15 cellular contexts compared by ENCODE assay signal in the genomic region with DNA sequence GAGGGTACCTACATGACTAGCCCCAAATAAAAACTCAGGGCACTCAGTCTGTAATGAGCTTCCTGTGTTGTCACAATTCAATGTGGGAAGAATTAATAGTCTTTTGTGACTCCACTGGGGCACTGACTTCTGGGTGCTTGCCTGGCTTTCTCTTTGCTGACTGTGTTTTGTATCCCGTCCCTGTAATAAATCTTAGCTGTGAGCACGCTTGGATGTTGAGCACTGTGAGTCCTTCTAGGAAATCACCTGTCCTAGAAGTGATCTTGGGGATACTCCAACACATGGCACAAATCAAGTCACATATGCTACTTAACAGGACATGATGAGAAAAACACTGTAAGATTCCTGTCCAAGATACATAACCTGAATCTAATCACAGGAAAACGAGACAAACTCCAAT.
A peak's percentile ranks its signal among the peaks of the same experiment; 100 is the strongest.
DNase-seq lines count a peak whose midpoint lies in the region; ATAC-seq and TF ChIP-seq lines count a peak whose summit lies in the region.
"Had no signal": no experiment of that assay in that cellular context is flagged by ENCODE, and none has a peak within 500 bp of the region (broad histone marks: within the 10 kb centered on the region; RNA-seq: fewer than 3 reads in every experiment).

No MANE protein-coding gene starts in this region.

- intact Hi-C loops in sigmoid colon (cut with DNase I) (no loop called here), lower lobe of right lung (cut with DNase I) (no loop called here)

- no peak for TF ChIP-seq POLR2A in sigmoid colon (IDR thresholded peaks at IDR 0.05)

- DNase-seq in COR-L47 (lab: John Stamatoyannopoulos, UW) (peak; percentile 2), medulla oblongata (ENCODE audit: extremely low spot score) (peak; percentile 23), sigmoid colon (no peak), GM10266 (ENCODE audit: extremely low spot score) (no peak), right atrium auricular region (ENCODE audit: low spot score) (no peak), lower lobe of right lung (no peak)
- DNase-seq: ACHN; Calu3; CD4-positive, CD25-positive, alpha-beta regulatory T cell; DMS 273 treated with DMSO at 0.1 percent for 48 hours; GOT3; H9 had no signal

- TF ChIP-seq EP300 in sigmoid colon (IDR thresholded peaks at IDR 0.05), result no peak

- no peaks in the 10 kb centered on the region for H3K27me3 ChIP-seq in sigmoid colon
- H3K27me3 ChIP-seq in right atrium auricular region, result no peaks in the 10 kb centered on the region
- no peaks in the 10 kb centered on the region for H3K27me3 ChIP-seq in lower lobe of right lung (ENCODE audit: low read depth)
- H3K27me3 ChIP-seq: BLaER1 treated with 17β-estradiol and CSF1 and Interleukin-3, amounts not matched to agents 10 nM and 100 nM had no signal

- peaks cover 25% of the 10 kb centered on the region for H3K4me1 Mint-ChIP-seq in activated T-helper 17 cell treated with anti-CD3 and anti-CD28 coated beads, Interleukin-2, amount 50 U/mL, for 72 hours
- H3K4me1 Mint-ChIP-seq: H9 had no signal

- H3K27me3 Mint-ChIP-seq in activated T-helper 17 cell treated with anti-CD3 and anti-CD28 coated beads, Interleukin-2, amount 50 U/mL, for 72 hours, result no peaks in the 10 kb centered on the region
- H3K27me3 Mint-ChIP-seq: CD4-positive, CD25-positive, alpha-beta regulatory T cell had no signal

- WGBS in sigmoid colon, 2 donors, result 84 to 91% methylated on average over 3 of the region's 3 CpGs

- no peaks in the 10 kb centered on the region for H3K9me3 Mint-ChIP-seq in activated T-helper 17 cell treated with anti-CD3 and anti-CD28 coated beads, Interleukin-2, amount 50 U/mL, for 72 hours
- H3K9me3 Mint-ChIP-seq: H9 had no signal

- no peak overlapping the region for H3K4me3 Mint-ChIP-seq in activated T-helper 17 cell treated with anti-CD3 and anti-CD28 coated beads, Interleukin-2, amount 50 U/mL, for 72 hours
- H3K4me3 Mint-ChIP-seq: CD4-positive, CD25-positive, alpha-beta regulatory T cell; H9 had no signal

- H3K4me3 ChIP-seq in sigmoid colon, result no peak overlapping the region
- no peak overlapping the region for H3K4me3 ChIP-seq in right atrium auricular region
- no peak overlapping the region for H3K4me3 ChIP-seq in lower lobe of right lung
- H3K4me3 ChIP-seq: BLaER1 treated with 17β-estradiol and CSF1 and Interleukin-3, amounts not matched to agents 10 nM and 100 nM had no signal

- peaks cover 0 to 27% (median 3%) of the 10 kb centered on the region in 4 donors for H3K36me3 ChIP-seq in sigmoid colon
- peaks cover 6% of the 10 kb centered on the region for H3K36me3 ChIP-seq in right atrium auricular region
- peaks cover 20% of the 10 kb centered on the region for H3K36me3 ChIP-seq in lower lobe of right lung

- H3K9me3 ChIP-seq in sigmoid colon (no peaks in the 10 kb centered on the region), right atrium auricular region (no peaks in the 10 kb centered on the region), lower lobe of right lung (no peaks in the 10 kb centered on the region)

- peak overlapping the region in 3 of 4 donors; percentile 9 to 50 (median 46) for H3K27ac ChIP-seq in sigmoid colon
- no peak overlapping the region for H3K27ac ChIP-seq in right atrium auricular region
- H3K27ac ChIP-seq in lower lobe of right lung, result no peak overlapping the region
- H3K27ac ChIP-seq: BLaER1 treated with 17β-estradiol and CSF1 and Interleukin-3, amounts not matched to agents 10 nM and 100 nM had no signal

- H3K4me1 ChIP-seq in sigmoid colon, result peaks cover 0 to 27% (median 6%) of the 10 kb centered on the region in 4 donors
- H3K4me1 ChIP-seq in right atrium auricular region, result no peaks in the 10 kb centered on the region
- H3K4me1 ChIP-seq in lower lobe of right lung, result no peaks in the 10 kb centered on the region
- H3K4me1 ChIP-seq: BLaER1 treated with 17β-estradiol and CSF1 and Interleukin-3, amounts not matched to agents 10 nM and 100 nM had no signal

- ATAC-seq in activated T-helper 17 cell treated with anti-CD3 and anti-CD28 coated beads, Interleukin-2, amount 50 U/mL, for 72 hours (replicated peaks), result no peak
- no peak for ATAC-seq in lower lobe of right lung
- ATAC-seq: HepG2 had no signal

- H3K27ac Mint-ChIP-seq in activated T-helper 17 cell treated with anti-CD3 and anti-CD28 coated beads, Interleukin-2, amount 50 U/mL, for 72 hours, result peak overlapping the region; percentile 69
- H3K27ac Mint-ChIP-seq: CD4-positive, CD25-positive, alpha-beta regulatory T cell had no signal

- TF ChIP-seq CTCF in sigmoid colon (IDR thresholded peaks at IDR 0.05), result no peak
- no peak for TF ChIP-seq CTCF in GM10266 (IDR thresholded peaks at IDR 0.05; ENCODE audit: control insufficient read depth, insufficient read depth, low read depth, missing control alignments)
- TF ChIP-seq CTCF in right atrium auricular region (IDR thresholded peaks at IDR 0.05), result no peak
- TF ChIP-seq CTCF in lower lobe of right lung (IDR thresholded peaks at IDR 0.05), result no peak

- peaks cover 89% of the 10 kb centered on the region for H3K36me3 Mint-ChIP-seq in activated T-helper 17 cell treated with anti-CD3 and anti-CD28 coated beads, Interleukin-2, amount 50 U/mL, for 72 hours (ENCODE audit: low read depth)

Comparison
In these comparisons a context has a peak if more than half of its experiments do, and no peak if none do; other contexts are left out.
1. DNase-seq: peak in COR-L47 (single experiment) and medulla oblongata (single experiment); none in sigmoid colon (single experiment), GM10266 (single experiment), right atrium auricular region (single experiment) and lower lobe of right lung (single experiment).
2. H3K27ac ChIP-seq: peak in sigmoid colon (3 of 4); none in right atrium auricular region (0 of 2) and lower lobe of right lung (single experiment).